Comparison of ENCODE assay signal across 8 cellular contexts in genomic region chr14:75147423-75148071, GRCh38. TPM values are rescaled to one million over a fixed set of nuclear protein-coding genes. Genes with fewer than 3 reads are reported as not detected.
DNase-seq lines count a peak whose midpoint lies in the region; ATAC-seq and TF ChIP-seq lines count a peak whose summit lies in the region.

No MANE protein-coding gene starts in this region.

- no peak overlapping the region for H2BK120ac ChIP-seq in trophoblast cell (ENCODE audit: insufficient read depth, low read length, poor library complexity)

- H3K9ac ChIP-seq in trophoblast cell (ENCODE audit: low read length), result no peak overlapping the region

- peak overlapping the region; percentile 87 for H3K27ac ChIP-seq in left ventricle myocardium inferior (replicated peaks)
- H3K27ac ChIP-seq in trophoblast cell (ENCODE audit: low read depth, low read length), result peak overlapping the region; percentile 87

- no peak overlapping the region for H3K4ac ChIP-seq in trophoblast cell (ENCODE audit: low read depth, low read length)

- in situ Hi-C loops in GM13976 (cut with MboI; ENCODE audit: low sequenced_read_pairs, unreplicated experiment), result loop anchor here (25.0 kb wide), 1 partner anchor 340 kb away; no protein-coding TSS in a partner anchor

- H3K23ac ChIP-seq in trophoblast cell (ENCODE audit: low read length), result no peak overlapping the region

- H3K4me3 ChIP-seq in HFF-Myc (replicated peaks; ENCODE audit: low read depth, low read length), result no peak overlapping the region
- H3K4me3 ChIP-seq in left ventricle myocardium inferior, result no peak overlapping the region
- no peak overlapping the region for H3K4me3 ChIP-seq in trophoblast cell (ENCODE audit: low read depth, low read length)

- peaks cover 6% of the 10 kb centered on the region for H3K79me1 ChIP-seq in trophoblast cell (ENCODE audit: low read length)

- WGBS in trophoblast cell (ENCODE audit: extremely low coverage, insufficient coverage, insufficient read length), result no CpG with 5 or more reads among the region's 13 CpGs

- no peak overlapping the region for H4K12ac ChIP-seq in trophoblast cell (ENCODE audit: low read depth, low read length)

- no peak overlapping the region for H2BK12ac ChIP-seq in trophoblast cell (ENCODE audit: low read length)

- H3K79me2 ChIP-seq in trophoblast cell (ENCODE audit: control insufficient read depth, insufficient read depth, low read length, poor library complexity), result peaks cover 2% of the 10 kb centered on the region

- no peak overlapping the region for H2AK5ac ChIP-seq in trophoblast cell (ENCODE audit: low read length)

- no peaks in the 10 kb centered on the region for H3K9me3 ChIP-seq in left ventricle myocardium inferior (replicated peaks)
- no peaks in the 10 kb centered on the region for H3K9me3 ChIP-seq in trophoblast cell (ENCODE audit: insufficient read depth, low read depth, low read length)

- peaks cover 81% of the 10 kb centered on the region for H3K4me1 ChIP-seq in left ventricle myocardium inferior
- H3K4me1 ChIP-seq in trophoblast cell (ENCODE audit: control insufficient read depth in 1 of 2, insufficient read depth in 2 of 2, low read length in 2 of 2), result peaks cover 5 to 7% of the 10 kb centered on the region in 2 experiments

- no peak overlapping the region for H3K4me2 ChIP-seq in trophoblast cell (ENCODE audit: low read length)

- DNase-seq in HFF-Myc (ENCODE audit: extremely low read depth, low read depth), result no peak
- peak in 57 of 58 donors; percentile 24 to 97 (median 81) for DNase-seq in anterior cingulate cortex (lab: John Stamatoyannopoulos, UW)
- peak; percentile 54 for DNase-seq in left ventricle myocardium inferior
- peak; percentile 77 to 79 for DNase-seq in trophoblast cell
- DNase-seq in GM13976 (ENCODE audit: low spot score), result no peak
- DNase-seq in DMS 273 treated with DMSO at 0.1 percent for 48 hours (lab: John Stamatoyannopoulos, UW), result no peak
- no peak for DNase-seq in DMS53 treated with DMSO at 0.1 percent for 48 hours (lab: John Stamatoyannopoulos, UW; ENCODE audit: unreplicated experiment)

- H3K18ac ChIP-seq in trophoblast cell (ENCODE audit: low read length), result no peak overlapping the region

- peak overlapping the region; percentile 18 for H4K91ac ChIP-seq in trophoblast cell (ENCODE audit: low read depth, low read length)

- peaks cover 30% of the 10 kb centered on the region for H3K36me3 ChIP-seq in left ventricle myocardium inferior
- H3K36me3 ChIP-seq in trophoblast cell (ENCODE audit: control insufficient read depth in 1 of 2, insufficient read depth in 2 of 2, low read length in 2 of 2), result peaks cover 9% of the 10 kb centered on the region in 2 experiments

- H2BK5ac ChIP-seq in trophoblast cell (ENCODE audit: low read depth, low read length, poor library complexity), result no peak overlapping the region

- no peak overlapping the region for H3K14ac ChIP-seq in trophoblast cell (ENCODE audit: low read length)

- peak; percentile 34 for TF ChIP-seq CTCF in HFF-Myc (IDR thresholded peaks at IDR 0.05; ENCODE audit: low read depth, low read length, missing control alignments)
- TF ChIP-seq CTCF in left ventricle myocardium inferior (IDR thresholded peaks at IDR 0.05; ENCODE audit: borderline replicate concordance), result peak; percentile 63
- no peak for TF ChIP-seq CTCF in GM13976 (IDR thresholded peaks at IDR 0.05; ENCODE audit: borderline replicate concordance, control extremely low read depth, extremely low read depth, insufficient read depth, missing control alignments)

- no peak for ATAC-seq in HG03175 (IDR thresholded peaks at IDR 0.05; ENCODE audit: unreplicated experiment)

- H4K8ac ChIP-seq in trophoblast cell (ENCODE audit: low read depth, low read length), result no peak overlapping the region

- H2AFZ ChIP-seq in trophoblast cell (ENCODE audit: insufficient read depth, low read length, poor library complexity), result no peak overlapping the region

- no peaks in the 10 kb centered on the region for H3K27me3 ChIP-seq in left ventricle myocardium inferior (ENCODE audit: low read depth)
- no peaks in the 10 kb centered on the region for H3K27me3 ChIP-seq in trophoblast cell (ENCODE audit: insufficient read depth, low read length)

- intact Hi-C loops in left ventricle myocardium inferior (cut with micrococcal nuclease), result no loop called here

RNA-seq across cellular contexts. Expression of gene NEK9, which starts 20.7 kb away (rescaled TPM):
- 123 TPM for total RNA-seq in left ventricle myocardium inferior
- 16.5 and 17.4 TPM in 2 replicates for polyA plus RNA-seq in trophoblast cell (2013)

RNA-seq across cellular contexts. Expression of gene TMED10, which starts 28.9 kb away (rescaled TPM):
- 278 TPM for total RNA-seq in left ventricle myocardium inferior
- 331 and 337 TPM in 2 replicates for polyA plus RNA-seq in trophoblast cell (2013)

Comparison
In these comparisons a context has a peak if more than half of its experiments do, and no peak if none do; other contexts are left out.
1. DNase-seq: peak in anterior cingulate cortex (57 of 58), left ventricle myocardium inferior (single experiment) and trophoblast cell (2 of 2); none in HFF-Myc (single experiment), GM13976 (single experiment), DMS 273 treated with DMSO at 0.1 percent for 48 hours (single experiment) and DMS53 treated with DMSO at 0.1 percent for 48 hours (single experiment).